8 cellular contexts compared by ENCODE assay signal in the genomic region with DNA sequence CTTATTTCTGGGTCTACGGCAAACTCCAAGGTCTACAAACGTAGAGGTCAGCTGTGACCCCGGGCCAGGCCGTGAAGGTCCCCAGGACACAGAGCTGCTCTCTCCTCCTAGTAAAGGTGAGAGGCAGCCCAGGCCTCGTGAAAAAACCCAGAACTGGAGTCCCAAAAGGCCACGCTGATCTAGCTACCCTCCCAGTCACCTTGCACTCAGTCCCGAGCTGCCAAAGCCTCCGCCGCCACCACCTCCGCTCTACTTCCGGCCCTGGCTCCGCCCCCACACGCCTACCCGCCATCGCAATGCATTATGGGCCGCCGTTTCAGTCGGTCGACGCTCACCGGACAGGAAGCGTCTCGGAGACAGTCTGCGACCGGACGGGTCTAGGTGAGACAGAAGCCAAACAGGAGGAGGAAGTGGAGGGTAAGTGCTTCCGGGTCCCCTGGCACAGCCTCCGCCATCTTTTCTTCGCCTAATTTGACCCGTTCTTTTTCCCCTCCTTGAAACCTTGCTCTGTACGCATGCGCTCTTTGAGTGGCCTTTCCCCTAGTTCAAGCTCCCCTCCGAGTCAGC. TPM values are rescaled to one million over a fixed set of nuclear protein-coding genes. Genes with fewer than 3 reads are reported as not detected.
DNase-seq lines count a peak whose midpoint lies in the region; ATAC-seq, FAIRE-seq and TF ChIP-seq lines count a peak whose summit lies in the region.

A gene with protein sequence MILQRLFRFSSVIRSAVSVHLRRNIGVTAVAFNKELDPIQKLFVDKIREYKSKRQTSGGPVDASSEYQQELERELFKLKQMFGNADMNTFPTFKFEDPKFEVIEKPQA (minus strand): TSS at position 251 of the 567 bp plus-strand sequence. CDS start 5,110 bp downstream, outside the sequence.
A gene (plus strand): TSS at position 319 of the 567 bp plus-strand sequence. CDS start 6,627 bp downstream, outside the sequence.

- 2% methylated on average over 33 of the region's 33 CpGs for WGBS in smooth muscle cell (ENCODE audit: low lambda C conversion rate)

- peaks cover 79% of the 10 kb centered on the region for H3K79me2 ChIP-seq in smooth muscle cell (ENCODE audit: low read depth)

- POLR2A ChIA-PET in AG04449 (lab: Yijun Ruan, JAX): interaction anchor here (0.9 kb wide), 1 partner anchor 35 kb away, joined by 4 read pairs; no protein-coding TSS in a partner anchor

- H4K20me1 ChIP-seq in smooth muscle cell (ENCODE audit: low read depth): peaks cover 22% of the 10 kb centered on the region

- peak; percentile 93 for ATAC-seq in GM18907 (IDR thresholded peaks at IDR 0.05; ENCODE audit: unreplicated experiment)
- peak; percentile 88 for ATAC-seq in HG03159 (IDR thresholded peaks at IDR 0.05; ENCODE audit: unreplicated experiment)

- no peaks in the 10 kb centered on the region for H3K9me3 ChIP-seq in smooth muscle cell (replicated peaks; ENCODE audit: low read depth)

- FAIRE-seq in bronchial epithelial cell (lab: Jason Lieb, UNC): no peak

- peak within 1 kb of the TSS; percentile 93 for H2AFZ ChIP-seq in smooth muscle cell (ENCODE audit: low read depth)

- H3K4me1 ChIP-seq in smooth muscle cell (ENCODE audit: low read depth): peaks cover 16% of the 10 kb centered on the region

- CTCF ChIA-PET in AG04449 (lab: Yijun Ruan, JAX): interaction anchor here (0.6 to 2.3 kb wide), 5 partner anchors 9 to 128 kb away, joined by 3 to 18 read pairs (median 3); no protein-coding TSS in a partner anchor

- TF ChIP-seq CTCF in AG04449 (IDR thresholded peaks at IDR 0.05; ENCODE audit: insufficient read depth, low read length, missing control alignments) (no peak), WI38 (IDR thresholded peaks at IDR 0.05; ENCODE audit: low read depth, low read length) (no peak), bronchial epithelial cell (IDR thresholded peaks at IDR 0.05; ENCODE audit: insufficient read depth, low read length, severe bottlenecking) (no peak), smooth muscle cell (IDR thresholded peaks at IDR 0.05; ENCODE audit: borderline replicate concordance, insufficient read depth, poor library complexity, severe bottlenecking) (no peak)

- peaks cover 12% of the 10 kb centered on the region for H3F3A ChIP-seq in smooth muscle cell (ENCODE audit: low read depth)

- no peaks in the 10 kb centered on the region for H3K36me3 ChIP-seq in bronchial epithelial cell (ENCODE audit: control insufficient read depth, insufficient read depth, low read length)
- H3K36me3 ChIP-seq in smooth muscle cell (ENCODE audit: low read depth): no peaks in the 10 kb centered on the region

- H3K27me3 ChIP-seq in bronchial epithelial cell (ENCODE audit: control insufficient read depth, insufficient read depth, low read length) (no peaks in the 10 kb centered on the region), smooth muscle cell (ENCODE audit: low read depth) (no peaks in the 10 kb centered on the region)

- H3K27ac ChIP-seq in smooth muscle cell (ENCODE audit: low read depth): peak within 1 kb of the TSS; percentile 97

- H3K4me3 ChIP-seq in AG04449 (ENCODE audit: low read depth, low read length) (peak within 1 kb of the TSS; percentile 97), WI38 (ENCODE audit: low read depth, low read length) (peak within 1 kb of the TSS; percentile 90), bronchial epithelial cell (ENCODE audit: low read depth, low read length) (peak within 1 kb of the TSS; percentile 91), smooth muscle cell (peak within 1 kb of the TSS; percentile 92)

- peak within 1 kb of the TSS; percentile 93 for H3K4me2 ChIP-seq in smooth muscle cell

- DNase-seq in AG04449 (ENCODE audit: low read depth, low spot score) (peak; percentile 95), NCI-H2227 treated with DMSO at 0.1 percent for 48 hours (lab: John Stamatoyannopoulos, UW) (peak; percentile 96), bronchial epithelial cell (ENCODE audit: low read depth) (peak; percentile 94), iPS-NIHi7 (ENCODE audit: extremely low spot score) (peak; percentile 91), smooth muscle cell (lab: John Stamatoyannopoulos, UW; ENCODE audit: unreplicated experiment) (peak; percentile 91)

- H3K9ac ChIP-seq in smooth muscle cell (ENCODE audit: low read depth): peak within 1 kb of the TSS; percentile 96

RNA-seq across cellular contexts. Expression of the first gene that starts in this region (rescaled TPM):
- 34.5 and 45.1 TPM in 2 replicates for total RNA-seq in bronchial epithelial cell
- total RNA-seq in smooth muscle cell: 127 and 132 TPM in 2 replicates
- polyA plus RNA-seq in smooth muscle cell: 304 and 308 TPM in 2 replicates

RNA-seq across cellular contexts. Expression of the second gene that starts in this region (rescaled TPM):
- total RNA-seq in bronchial epithelial cell (15.8 and 16.4 TPM in 2 replicates), smooth muscle cell (35.1 and 37.6 TPM in 2 replicates)
- polyA plus RNA-seq in smooth muscle cell: 9.4 and 11.4 TPM in 2 replicates

Comparison
In these comparisons a context has a peak if more than half of its experiments do, and no peak if none do; other contexts are left out.
1. Peak in every context shown above with its lines: DNase-seq, ATAC-seq, H3K4me3 ChIP-seq and H3K27ac ChIP-seq.